28 cellular contexts compared by ENCODE assay signal in genomic region chr2:48915884-48916283, GRCh38.
"Had no signal": no experiment of that assay in that cellular context is flagged by ENCODE, and none has a peak within 500 bp of the region (broad histone marks: within the 10 kb centered on the region; RNA-seq: fewer than 3 reads in every experiment).

No MANE protein-coding gene starts in this region.

- H3K36me3 ChIP-seq: adrenal gland, ascending aorta, breast epithelium, cardiac muscle cell, colonic mucosa, heart left ventricle had no signal

- H3K4me3 ChIP-seq: adrenal gland, ascending aorta, breast epithelium, cardiac muscle cell, colonic mucosa, heart left ventricle had no signal

- H3K27me3 ChIP-seq: adrenal gland, ascending aorta, breast epithelium, cardiac muscle cell, colonic mucosa, heart left ventricle had no signal

- H3K4me1 ChIP-seq: adrenal gland, ascending aorta, breast epithelium, colonic mucosa, heart left ventricle had no signal

- H3K27ac ChIP-seq: adrenal gland, ascending aorta, breast epithelium, cardiac muscle cell, colonic mucosa, epithelial cell of prostate, heart left ventricle had no signal

- DNase-seq: activated CD4-positive, alpha-beta memory T cell treated with anti-CD3 and anti-CD28 coated beads for 36 hours; activated CD4-positive, alpha-beta T cell treated with anti-CD3 and anti-CD28 coated beads for 36 hours; activated CD4-positive, alpha-beta T cell treated with anti-CD3 and anti-CD28 coated beads, Interleukin-2, amount 10 ng/mL, durations not matched to agents 24 days and 14 days; activated CD4-positive, CD25-positive, alpha-beta regulatory T cell; activated CD4-positive, CD25-positive, alpha-beta regulatory T cell treated with anti-CD3 and anti-CD28 coated beads, Interleukin-2, amount 50 U/mL, for 72 hours; activated CD8-positive, alpha-beta memory T cell treated with anti-CD3 and anti-CD28 coated beads, Interleukin-2, amount 10 ng/mL, durations not matched to agents 7 days and 5 days; activated CD8-positive, alpha-beta memory T cell treated with anti-CD3 and anti-CD28 coated beads, Interleukin-2, amount 50 U/mL, for 4 hours; activated CD8-positive, alpha-beta T cell treated with anti-CD3 and anti-CD28 coated beads, Interleukin-2, amount 10 ng/mL, durations not matched to agents 7 days and 5 days; activated effector memory CD4-positive, alpha-beta T cell treated with anti-CD3 and anti-CD28 coated beads, Interleukin-2, amount 50 U/mL, for 16 hours; activated naive CD4-positive, alpha-beta T cell treated with anti-CD3 and anti-CD28 coated beads for 36 hours; activated naive CD8-positive, alpha-beta T cell treated with anti-CD3 and anti-CD28 coated beads for 36 hours; activated naive CD8-positive, alpha-beta T cell treated with anti-CD3 and anti-CD28 coated beads, Interleukin-2, amount 50 U/mL, for 24 hours; activated T-cell treated with anti-CD3 and anti-CD28 coated beads, Interleukin-2, amount 50 U/mL, for 1 hour; activated T-cell treated with anti-CD3 and anti-CD28 coated beads, Interleukin-2, amount 50 U/mL, for 48 hours; adrenal gland; amygdala; central memory CD4-positive, alpha-beta T cell; cerebellar nuclear complex; colonic mucosa; effector CD8-positive, alpha-beta T cell; foreskin fibroblast; glutamatergic neuron; T-helper 2 cell had no signal

- H3K9me3 ChIP-seq: adrenal gland, breast epithelium, colonic mucosa had no signal

- ATAC-seq: activated CD4-positive, alpha-beta T cell treated with anti-CD3 and anti-CD28 coated beads for 36 hours; activated CD8-positive, alpha-beta memory T cell treated with anti-CD3 and anti-CD28 coated beads, Interleukin-2, amount 10 ng/mL, durations not matched to agents 7 days and 5 days; activated CD8-positive, alpha-beta T cell treated with anti-CD3 and anti-CD28 coated beads, Interleukin-2, amount 10 ng/mL, durations not matched to agents 7 days and 5 days; activated naive CD8-positive, alpha-beta T cell treated with anti-CD3 and anti-CD28 coated beads, Interleukin-2, amount 50 U/mL, for 24 hours; heart left ventricle had no signal
